Comparison of ENCODE assay signal across 1 cellular context in the genomic region with DNA sequence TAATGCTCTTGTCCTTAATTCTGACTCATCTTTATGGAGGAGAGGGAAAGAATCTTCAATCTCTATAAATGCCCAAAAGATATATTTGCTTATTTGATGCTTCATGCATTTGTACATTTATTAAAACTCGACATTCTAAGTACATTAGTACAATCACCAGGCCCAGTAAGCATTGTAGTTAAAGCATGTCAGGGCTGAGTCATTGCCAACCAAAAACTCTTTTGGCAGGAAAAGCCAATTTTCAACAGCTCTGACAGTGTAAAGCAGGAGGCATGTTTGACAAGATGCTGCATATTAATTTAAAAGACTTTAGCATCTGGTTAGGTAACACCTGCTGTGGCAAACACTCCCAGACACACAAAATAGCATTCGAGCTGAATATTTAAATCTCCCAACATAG.
TF ChIP-seq lines count a peak whose summit lies in the region.

No MANE protein-coding gene starts in this region.

TF ChIP-seq in IMR-90, 13 proteins besides CTCF, POLR2A, EP300 and RAD21 (continued from another document):
- TF ChIP-seq, protein P1, sequence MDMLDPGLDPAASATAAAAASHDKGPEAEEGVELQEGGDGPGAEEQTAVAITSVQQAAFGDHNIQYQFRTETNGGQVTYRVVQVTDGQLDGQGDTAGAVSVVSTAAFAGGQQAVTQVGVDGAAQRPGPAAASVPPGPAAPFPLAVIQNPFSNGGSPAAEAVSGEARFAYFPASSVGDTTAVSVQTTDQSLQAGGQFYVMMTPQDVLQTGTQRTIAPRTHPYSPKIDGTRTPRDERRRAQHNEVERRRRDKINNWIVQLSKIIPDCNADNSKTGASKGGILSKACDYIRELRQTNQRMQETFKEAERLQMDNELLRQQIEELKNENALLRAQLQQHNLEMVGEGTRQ (IDR thresholded peaks at IDR 0.05; ENCODE audit: low read depth, low read length) = no peak
- no peak for TF ChIP-seq CHD1 (IDR thresholded peaks at IDR 0.05; ENCODE audit: low read depth, low read length)
